8 cellular contexts compared by ENCODE assay signal in the genomic region with DNA sequence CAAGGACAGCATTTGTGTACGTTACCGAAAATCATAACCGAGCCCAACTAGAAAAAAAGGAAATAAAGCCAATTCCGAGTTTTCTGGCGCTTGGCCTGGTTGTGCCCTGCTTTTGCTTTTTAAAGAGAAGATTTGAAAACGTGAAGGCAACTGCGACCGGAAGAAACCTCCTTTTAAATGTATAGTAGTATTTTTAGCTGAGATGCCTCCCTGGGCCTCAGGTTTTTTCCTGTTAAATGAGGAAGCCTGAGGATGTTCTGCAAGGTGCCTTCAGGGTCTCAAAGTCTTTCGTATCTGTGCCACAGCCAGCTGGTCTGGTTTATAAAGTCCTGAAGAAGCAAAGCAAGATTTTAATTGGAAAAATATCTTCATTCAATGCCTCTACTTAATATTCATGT. TPM values are rescaled to one million over a fixed set of nuclear protein-coding genes. Genes with fewer than 3 reads are reported as not detected.
DNase-seq lines count a peak whose midpoint lies in the region; ATAC-seq, FAIRE-seq and TF ChIP-seq lines count a peak whose summit lies in the region.

No MANE protein-coding gene starts in this region.

- no peak for FAIRE-seq in HepG2 (lab: Jason Lieb, UNC)

- H3K4me3 ChIP-seq in adipocyte (ENCODE audit: low read length) = peak overlapping the region; percentile 95
- peak overlapping the region in 1 of 3 experiments; percentile 17; a peak in 1 of 6 replicates for H3K4me3 ChIP-seq in HepG2 (replicated peaks in 1 of 3; ENCODE audit: insufficient read depth in 1 of 3, low read depth in 2 of 3, low read length in 3 of 3)
- H3K4me3 ChIP-seq in upper lobe of left lung = peak overlapping the region; percentile 69 to 82 (median 76)

- in situ Hi-C loops in HepG2 (cut with HindIII; ENCODE audit: extremely low pct_ligation_motif_present, low pct_unique_long_range_greater_than_20kb) = no loop called here

- H4K20me1 ChIP-seq in HepG2 (ENCODE audit: insufficient read depth, low read length) = no peaks in the 10 kb centered on the region

- 21% methylated on average over 9 of the region's 9 CpGs for WGBS in HepG2 (ENCODE audit: low lambda C conversion rate)
- WGBS in upper lobe of left lung, 2 donors = 1 to 4% methylated on average over 9 of the region's 9 CpGs

- H3K27me3 ChIP-seq in adipocyte (replicated peaks; ENCODE audit: control insufficient read depth, insufficient read depth, low read length) (no peaks in the 10 kb centered on the region), HepG2 (ENCODE audit: control insufficient read depth in 1 of 2, insufficient read depth in 2 of 2, low read length in 2 of 2) (peaks cover 0 to 7% of the 10 kb centered on the region in 2 experiments; a peak in 3 of 5 replicates), upper lobe of left lung (no peaks in the 10 kb centered on the region)

- H2AFZ ChIP-seq in HepG2 (ENCODE audit: low read length) = no peak overlapping the region

- H3K79me2 ChIP-seq in HepG2 (ENCODE audit: insufficient read depth, low read length) = no peaks in the 10 kb centered on the region

- intact Hi-C loops in HepG2 (cut with micrococcal nuclease; ENCODE audit: unreplicated experiment) = no loop called here

- TF ChIP-seq EP300 in HepG2 (IDR thresholded peaks at IDR 0.05; ENCODE audit: low read depth in 2 of 2, low read length in 2 of 2) (no peak), HepG2 (CRISPR knock-in tag; IDR thresholded peaks at IDR 0.05; ENCODE audit: borderline replicate concordance) (no peak), upper lobe of left lung (IDR thresholded peaks at IDR 0.05) (no peak)

- H3K9ac ChIP-seq in adipocyte (ENCODE audit: low read length) (peak overlapping the region; percentile 95), HepG2 (ENCODE audit: insufficient read depth, low read depth, low read length) (no peak overlapping the region)

- H3K27ac ChIP-seq in C4-2B (peak overlapping the region; percentile 68), HepG2 (ENCODE audit: extremely low read length, insufficient read depth, low read length) (no peak overlapping the region), upper lobe of left lung (peak overlapping the region; percentile 80 to 89 (median 84))

- CTCF ChIA-PET in HepG2 (lab: Yijun Ruan, JAX; ENCODE audit: low intra/inter-chr PET ratio, low total read pairs) = no interaction called here

- H3K36me3 ChIP-seq in adipocyte (ENCODE audit: control insufficient read depth, insufficient read depth, low read length, severe bottlenecking) (no peaks in the 10 kb centered on the region), HepG2 (replicated peaks in 1 of 2; ENCODE audit: control insufficient read depth in 1 of 2, insufficient read depth in 2 of 2, low read length in 2 of 2) (no peaks in the 10 kb centered on the region), upper lobe of left lung (no peaks in the 10 kb centered on the region)

- H3K9me3 ChIP-seq in adipocyte (ENCODE audit: control insufficient read depth, low read length) = no peaks in the 10 kb centered on the region
- H3K9me3 ChIP-seq in HepG2 (ENCODE audit: low read length) = no peaks in the 10 kb centered on the region
- H3K9me3 ChIP-seq in upper lobe of left lung = no peaks in the 10 kb centered on the region

- POLR2A ChIA-PET in HepG2 (lab: Yijun Ruan, JAX) = no interaction called here

- H3K4me2 ChIP-seq in HepG2 (ENCODE audit: low read depth, low read length) = peak overlapping the region; percentile 55; the same call in 1 of the 2 replicates

- BruUV-seq in HepG2 (replicated peaks; lab: Mats Ljungman, UMichigan) = no TSS peak

- no peak for TF ChIP-seq RAD21 in HepG2 (CRISPR knock-in tag; IDR thresholded peaks at IDR 0.05)

- no peak for TF ChIP-seq POLR2A in HepG2 (IDR thresholded peaks at IDR 0.05; ENCODE audit: insufficient read depth in 1 of 2, low read depth in 2 of 2, low read length in 2 of 2)
- TF ChIP-seq POLR2A in upper lobe of left lung (IDR thresholded peaks at IDR 0.05) = no peak

- peaks cover 26% of the 10 kb centered on the region for H3K4me1 ChIP-seq in adipocyte (ENCODE audit: control insufficient read depth, insufficient read depth, low read length)
- H3K4me1 ChIP-seq in HepG2 (ENCODE audit: insufficient read depth, low read length) = no peaks in the 10 kb centered on the region
- peaks cover 12 to 27% (median 20%) of the 10 kb centered on the region in 4 donors for H3K4me1 ChIP-seq in upper lobe of left lung

- no peak for DNase-seq in adipocyte (ENCODE audit: low read depth)
- DNase-seq in HepG2 (ENCODE audit: low spot score) = no peak
- DNase-seq in upper lobe of left lung = no peak
- no peak for DNase-seq in NK-92 treated with Interleukin-12 subunit alpha and Interleukin-12 subunit beta, amount 100 ng/mL, for 24 hours (lab: John Stamatoyannopoulos, UW)
- no peak for DNase-seq in kidney tubule cell (ENCODE audit: low spot score)

- peak; percentile 15 for ATAC-seq in GM19438 (IDR thresholded peaks at IDR 0.05; ENCODE audit: low read depth, unreplicated experiment)
- peak; percentile 20 for ATAC-seq in HG03520 (IDR thresholded peaks at IDR 0.05; ENCODE audit: unreplicated experiment)
- ATAC-seq in HepG2 = no peak
- peak in 1 of 2 donors; percentile 2 for ATAC-seq in upper lobe of left lung (ENCODE audit: low FRiP score in 2 of 2)

- TF ChIP-seq CTCF in C4-2B (conservative IDR thresholded peaks at IDR 0.05) (no peak), HepG2 (CRISPR knock-in tag; IDR thresholded peaks at IDR 0.05) (no peak), upper lobe of left lung (IDR thresholded peaks at IDR 0.05) (no peak)

TF ChIP-seq in HepG2, 621 proteins besides CTCF, POLR2A, EP300 and RAD21 (continues in another document):
- TF ChIP-seq SAP130 (CRISPR knock-in tag; IDR thresholded peaks at IDR 0.05; ENCODE audit: low read depth) (no peak), ZFP41 (CRISPR knock-in tag; IDR thresholded peaks at IDR 0.05; ENCODE audit: borderline replicate concordance) (no peak), ZNF446 (CRISPR knock-in tag; IDR thresholded peaks at IDR 0.05) (no peak), HDAC1 (CRISPR knock-in tag; IDR thresholded peaks at IDR 0.05) (no peak), PTBP1 (IDR thresholded peaks at IDR 0.05; ENCODE audit: low read depth, low read length, poor library complexity, severe bottlenecking) (no peak), TOE1 (CRISPR knock-in tag; IDR thresholded peaks at IDR 0.05) (no peak), ZNF841 (CRISPR knock-in tag; IDR thresholded peaks at IDR 0.05; ENCODE audit: borderline replicate concordance) (no peak), KAT7 (CRISPR knock-in tag; IDR thresholded peaks at IDR 0.05; ENCODE audit: borderline replicate concordance) (no peak)

RNA-seq across cellular contexts. Expression of gene ODF2L, which starts 0.4 kb away (rescaled TPM):
- total RNA-seq in HepG2 (2016; rRNA removed; fragmentation: Illumina TruSeq; extraction: Trizol) (0.07 and 0.27 TPM in 2 replicates), upper lobe of left lung (100 to 1,000 TPM in 2 of 6 donors, 10 to 100 TPM in 4; 22.2 to 179 (median 34.0) TPM)
- total RNA-seq in HepG2 (2016; cell fraction: cytosol; rRNA removed; fragmentation: Illumina TruSeq; extraction: Trizol; ENCODE audit: low read depth) = not detected in 2 replicates
- total RNA-seq in HepG2 (2016; cell fraction: insoluble cytoplasmic fraction; rRNA removed; fragmentation: Illumina TruSeq; extraction: Trizol) = 0.15 and 0.22 TPM in 2 replicates
- total RNA-seq in HepG2 (2016; cell fraction: membrane; rRNA removed; fragmentation: Illumina TruSeq; extraction: Trizol) = not detected in 2 replicates
- total RNA-seq in HepG2 (2016; cell fraction: nucleus; rRNA removed; fragmentation: Illumina TruSeq; extraction: Trizol) = 0.97 and 1.2 TPM in 2 replicates
- polyA plus RNA-seq in HepG2 (2011; rRNA removed) = not detected in 2 replicates
- polyA plus RNA-seq in HepG2 (2011; cell fraction: cytosol; rRNA removed) = not detected in 2 replicates
- polyA plus RNA-seq in HepG2 (2011; cell fraction: nucleus; rRNA removed) = not detected in 2 replicates
- polyA plus RNA-seq in HepG2 (2012) = not detected in 2 replicates
- polyA plus RNA-seq in HepG2 (2016; cell fraction: cytosol; fragmentation: Illumina TruSeq; extraction: Trizol; ENCODE audit: low read depth) = not detected in 2 replicates
- polyA plus RNA-seq in HepG2 (2016; cell fraction: insoluble cytoplasmic fraction; fragmentation: Illumina TruSeq; extraction: Trizol; ENCODE audit: low read depth) = 0.71 TPM in 1 of 2 replicates, not detected in the other
- polyA plus RNA-seq in HepG2 (2016; cell fraction: membrane; fragmentation: Illumina TruSeq; extraction: Trizol; ENCODE audit: low read depth) = not detected in 2 replicates
- 1.1 TPM in 1 of 2 replicates, not detected in the other for polyA plus RNA-seq in HepG2 (2016; cell fraction: nucleus; fragmentation: Illumina TruSeq; extraction: Trizol; ENCODE audit: insufficient read depth, low read depth)
- polyA minus RNA-seq in HepG2 (2011; rRNA and poly(A)+ RNA removed; ENCODE audit: low replicate concordance) = 0.02 and 5.6 TPM in 2 replicates
- polyA minus RNA-seq in HepG2 (2011; cell fraction: cytosol; rRNA and poly(A)+ RNA removed) = not detected in 2 replicates
- not detected in 2 replicates for polyA minus RNA-seq in HepG2 (2011; cell fraction: nucleus; rRNA and poly(A)+ RNA removed)

RNA-seq across cellular contexts. Expression of gene CLCA2, which starts 27.5 kb away (rescaled TPM):
- total RNA-seq in HepG2 (2016; rRNA removed; fragmentation: Illumina TruSeq; extraction: Trizol) (not detected in 2 replicates), upper lobe of left lung (1 to 10 TPM in 1 of 6 donors, under 1 TPM in 2, not detected in 3; 0.57 to 5.3 (median 0.61) TPM)
- not detected in 2 replicates for total RNA-seq in HepG2 (2016; cell fraction: cytosol; rRNA removed; fragmentation: Illumina TruSeq; extraction: Trizol; ENCODE audit: low read depth)
- not detected in 2 replicates for total RNA-seq in HepG2 (2016; cell fraction: insoluble cytoplasmic fraction; rRNA removed; fragmentation: Illumina TruSeq; extraction: Trizol)
- not detected in 2 replicates for total RNA-seq in HepG2 (2016; cell fraction: membrane; rRNA removed; fragmentation: Illumina TruSeq; extraction: Trizol)
- not detected in 2 replicates for total RNA-seq in HepG2 (2016; cell fraction: nucleus; rRNA removed; fragmentation: Illumina TruSeq; extraction: Trizol)
- not detected in 2 replicates for polyA plus RNA-seq in HepG2 (2011; rRNA removed)
- not detected in 2 replicates for polyA plus RNA-seq in HepG2 (2011; cell fraction: cytosol; rRNA removed)
- not detected in 2 replicates for polyA plus RNA-seq in HepG2 (2011; cell fraction: nucleus; rRNA removed)
- not detected in 2 replicates for polyA plus RNA-seq in HepG2 (2012)
- polyA plus RNA-seq in HepG2 (2016; cell fraction: cytosol; fragmentation: Illumina TruSeq; extraction: Trizol; ENCODE audit: low read depth) = not detected in 2 replicates
- polyA plus RNA-seq in HepG2 (2016; cell fraction: insoluble cytoplasmic fraction; fragmentation: Illumina TruSeq; extraction: Trizol; ENCODE audit: low read depth) = not detected in 2 replicates
- polyA plus RNA-seq in HepG2 (2016; cell fraction: membrane; fragmentation: Illumina TruSeq; extraction: Trizol; ENCODE audit: low read depth) = not detected in 2 replicates
- polyA plus RNA-seq in HepG2 (2016; cell fraction: nucleus; fragmentation: Illumina TruSeq; extraction: Trizol; ENCODE audit: insufficient read depth, low read depth) = not detected in 2 replicates
- polyA minus RNA-seq in HepG2 (2011; rRNA and poly(A)+ RNA removed; ENCODE audit: low replicate concordance) = 1.1 TPM in 1 of 2 replicates, not detected in the other
- not detected in 2 replicates for polyA minus RNA-seq in HepG2 (2011; cell fraction: cytosol; rRNA and poly(A)+ RNA removed)
- not detected in 2 replicates for polyA minus RNA-seq in HepG2 (2011; cell fraction: nucleus; rRNA and poly(A)+ RNA removed)

Comparison
In these comparisons a context has a peak if more than half of its experiments do, and no peak if none do; other contexts are left out.
1. RNA of gene ODF2L, which starts 0.4 kb away (total RNA-seq): 22.2 to 179 TPM in upper lobe of left lung; 0.07 to 1.2 TPM in HepG2; every median in the first group is over 10 times any median in the second.